ENCODE assay signal across 6 cellular contexts in genomic region chr15:35872577-35872976, GRCh38.
"Had no signal": no experiment of that assay in that cellular context is flagged by ENCODE, and none has a peak within 500 bp of the region (broad histone marks: within the 10 kb centered on the region; RNA-seq: fewer than 3 reads in every experiment).

No MANE protein-coding gene starts in this region.

- ATAC-seq: K562 had no signal

- H2AFZ ChIP-seq: GM23248 had no signal

- H3K9ac ChIP-seq: GM23248 had no signal

- H3K27ac ChIP-seq: GM23248 had no signal

- DNase-seq: GM23248, H9, HCEC 1CT, IMR-90, KG1 had no signal

- H3K4me3 ChIP-seq: GM23248, K562 had no signal

- H3K27ac Mint-ChIP-seq: H9 had no signal

- H3K9me3 Mint-ChIP-seq: H9 had no signal

- H3K4me3 Mint-ChIP-seq: H9 had no signal
